ENCODE assay signal across 20 cellular contexts in genomic region chr7:4842302-4843064, GRCh38. TPM values are rescaled to one million over a fixed set of nuclear protein-coding genes. Genes with fewer than 3 reads are reported as not detected.
DNase-seq lines count a peak whose midpoint lies in the region; ATAC-seq and TF ChIP-seq lines count a peak whose summit lies in the region.
"Had no signal": no experiment of that assay in that cellular context is flagged by ENCODE, and none has a peak within 500 bp of the region (broad histone marks: within the 10 kb centered on the region; RNA-seq: fewer than 3 reads in every experiment).

No MANE protein-coding gene starts in this region.

- H3K9me2 ChIP-seq in hepatocyte (replicated peaks; ENCODE audit: insufficient read depth), result no peaks in the 10 kb centered on the region

- CTCF ChIA-PET in Calu3 (lab: Charles Lee) (interaction anchor here (0.6 to 0.9 kb wide), 2 partner anchors 17 to 66 kb away, joined by 3 read pairs; no protein-coding TSS in a partner anchor), mammary epithelial cell (lab: Charles Lee; ENCODE audit: low non-redundant PET) (no interaction called here)

- intact Hi-C loops in Calu3 (cut with micrococcal nuclease; ENCODE audit: unreplicated experiment), result no loop called here
- intact Hi-C loops in mammary epithelial cell (cut with micrococcal nuclease), result no loop called here

- no peaks in the 10 kb centered on the region for H3K27me3 ChIP-seq in hepatocyte
- no peaks in the 10 kb centered on the region for H3K27me3 ChIP-seq in mammary epithelial cell (ENCODE audit: insufficient read depth, low read length)
- H3K27me3 ChIP-seq: tibial nerve had no signal

- H3K4me3 Mint-ChIP-seq in endothelial cell (ENCODE audit: unreplicated experiment) (no peak overlapping the region), nephron progenitor cell (no peak overlapping the region), Calu3 (ENCODE audit: low read depth, unreplicated experiment) (no peak overlapping the region)
- H3K4me3 Mint-ChIP-seq: stimulated activated effector memory CD8-positive, alpha-beta T cell treated with anti-CD3 and anti-CD28 coated beads, Interleukin-12 subunit alpha, Interleukin-12 subunit beta, amount 100 ng/mL, for 72 hours; WTC11 had no signal

- peaks cover 6% of the 10 kb centered on the region for H3K4me1 Mint-ChIP-seq in endothelial cell (ENCODE audit: unreplicated experiment)
- peaks cover 32% of the 10 kb centered on the region for H3K4me1 Mint-ChIP-seq in nephron progenitor cell
- no peaks in the 10 kb centered on the region for H3K4me1 Mint-ChIP-seq in Calu3 (ENCODE audit: low read depth, unreplicated experiment)
- H3K4me1 Mint-ChIP-seq: stimulated activated effector memory CD8-positive, alpha-beta T cell treated with anti-CD3 and anti-CD28 coated beads, Interleukin-12 subunit alpha, Interleukin-12 subunit beta, amount 100 ng/mL, for 72 hours had no signal

- no peak for TF ChIP-seq CTCF in endothelial cell (IDR thresholded peaks at IDR 0.05; ENCODE audit: unreplicated experiment)
- TF ChIP-seq CTCF in hepatocyte (IDR thresholded peaks at IDR 0.05; ENCODE audit: poor library complexity), result no peak
- no peak for TF ChIP-seq CTCF in nephron progenitor cell (IDR thresholded peaks at IDR 0.05)
- TF ChIP-seq CTCF in Calu3 (IDR thresholded peaks at IDR 0.05; ENCODE audit: unreplicated experiment), result no peak
- no peak for TF ChIP-seq CTCF in mammary epithelial cell (conservative IDR thresholded peaks at IDR 0.05 in 1 of 2, IDR thresholded peaks at IDR 0.05 in 1 of 2; ENCODE audit: extremely low read depth in 1 of 2, insufficient read depth in 1 of 2, low read depth in 1 of 2, low read length in 2 of 2)

- peak overlapping the region; percentile 81 for H3K27ac Mint-ChIP-seq in endothelial cell (ENCODE audit: unreplicated experiment)
- peak overlapping the region; percentile 91 for H3K27ac Mint-ChIP-seq in nephron progenitor cell
- no peak overlapping the region for H3K27ac Mint-ChIP-seq in Calu3 (ENCODE audit: unreplicated experiment)
- H3K27ac Mint-ChIP-seq: stimulated activated effector memory CD8-positive, alpha-beta T cell treated with anti-CD3 and anti-CD28 coated beads, Interleukin-12 subunit alpha, Interleukin-12 subunit beta, amount 100 ng/mL, for 72 hours; WTC11 had no signal

- H4K20me1 ChIP-seq in hepatocyte (ENCODE audit: insufficient read depth, poor library complexity, severe bottlenecking) (no peaks in the 10 kb centered on the region), mammary epithelial cell (ENCODE audit: insufficient read depth, low read length) (no peaks in the 10 kb centered on the region)

- ATAC-seq in HG03378 (IDR thresholded peaks at IDR 0.05; ENCODE audit: unreplicated experiment), result no peak
- ATAC-seq: stimulated activated effector memory CD8-positive, alpha-beta T cell treated with anti-CD3 and anti-CD28 coated beads, Interleukin-12 subunit alpha, Interleukin-12 subunit beta, amount 100 ng/mL, for 72 hours; WTC11 had no signal

- H3K27me3 Mint-ChIP-seq in endothelial cell (ENCODE audit: unreplicated experiment) (peaks cover under 1% of the 10 kb centered on the region), nephron progenitor cell (ENCODE audit: low read depth, poor library complexity) (peaks cover 6% of the 10 kb centered on the region), Calu3 (ENCODE audit: unreplicated experiment) (no peaks in the 10 kb centered on the region)

- H3K4me2 ChIP-seq in hepatocyte (no peak overlapping the region), mammary epithelial cell (ENCODE audit: insufficient read depth, low read depth, low read length) (no peak overlapping the region)

- BruUV-seq in Calu3 (replicated peaks; lab: Mats Ljungman, UMichigan) (no TSS peak), mammary epithelial cell (replicated peaks; lab: Mats Ljungman, UMichigan) (no TSS peak)

- H3K4me1 ChIP-seq in hepatocyte (ENCODE audit: insufficient read depth), result no peaks in the 10 kb centered on the region
- H3K4me1 ChIP-seq in mammary epithelial cell (ENCODE audit: insufficient read depth, low read length), result no peaks in the 10 kb centered on the region

- DNase-seq in 8988T (peak; percentile 13), endothelial cell (ENCODE audit: low spot score) (no peak), hepatocyte (ENCODE audit: low spot score) (peak; percentile 29), nephron progenitor cell (no peak), Calu3 (no peak), mammary epithelial cell (no peak), NCI-H446 (lab: John Stamatoyannopoulos, UW) (no peak)
- DNase-seq: activated effector memory CD4-positive, alpha-beta T cell treated with Interleukin-2 at 50 U/mL for 16 hours; C1 segment of cervical spinal cord; foreskin fibroblast; GF-D8; MM.1S; NCI-H1694; small intestine had no signal

- no peak overlapping the region for H3K4me3 ChIP-seq in hepatocyte
- H3K4me3 ChIP-seq in mammary epithelial cell (replicated peaks in 1 of 3; ENCODE audit: insufficient read depth in 1 of 3, low read depth in 2 of 3, low read length in 3 of 3), result no peak overlapping the region
- H3K4me3 ChIP-seq: tibial nerve had no signal

- H3K36me3 ChIP-seq in hepatocyte (replicated peaks; ENCODE audit: insufficient read depth, low read depth), result no peaks in the 10 kb centered on the region
- no peaks in the 10 kb centered on the region for H3K36me3 ChIP-seq in mammary epithelial cell (ENCODE audit: insufficient read depth, low read length)

- H3K36me3 Mint-ChIP-seq in endothelial cell (ENCODE audit: low read depth, unreplicated experiment) (peaks cover 2% of the 10 kb centered on the region), nephron progenitor cell (ENCODE audit: low read depth) (no peaks in the 10 kb centered on the region), Calu3 (ENCODE audit: insufficient read depth, unreplicated experiment) (no peaks in the 10 kb centered on the region)
- H3K36me3 Mint-ChIP-seq: stimulated activated effector memory CD8-positive, alpha-beta T cell treated with anti-CD3 and anti-CD28 coated beads, Interleukin-12 subunit alpha, Interleukin-12 subunit beta, amount 100 ng/mL, for 72 hours; WTC11 had no signal

- H3K79me2 ChIP-seq in hepatocyte, result no peaks in the 10 kb centered on the region
- no peaks in the 10 kb centered on the region for H3K79me2 ChIP-seq in mammary epithelial cell (ENCODE audit: insufficient read depth, low read length)

- H2AFZ ChIP-seq in hepatocyte (no peak overlapping the region), mammary epithelial cell (ENCODE audit: low read depth, low read length) (no peak overlapping the region)

- no peak overlapping the region for H3K27ac ChIP-seq in hepatocyte
- no peak overlapping the region for H3K27ac ChIP-seq in mammary epithelial cell (ENCODE audit: insufficient read depth, low read depth, low read length)
- H3K27ac ChIP-seq: 22Rv1, tibial nerve had no signal

- H3K9ac ChIP-seq in mammary epithelial cell (ENCODE audit: insufficient read depth, low read length), result no peak overlapping the region

- WGBS in hepatocyte (ENCODE audit: low lambda C conversion rate, missing lambda C conversion rate), result 66% methylated on average over 22 of the region's 23 CpGs
- WGBS in mammary epithelial cell (ENCODE audit: low coverage, missing lambda C conversion rate), result 73% methylated on average over 22 of the region's 23 CpGs

- in situ Hi-C loops in mammary epithelial cell (cut with MboI; ENCODE audit: low sequenced_read_pairs in 2 of 2), result no loop called here

- dilution Hi-C loops in mammary epithelial cell (cut with HindIII; ENCODE audit: low sequenced_read_pairs), result no loop called here

- H3K9me3 Mint-ChIP-seq in endothelial cell (ENCODE audit: unreplicated experiment) (no peaks in the 10 kb centered on the region), nephron progenitor cell (no peaks in the 10 kb centered on the region), Calu3 (ENCODE audit: low read depth, unreplicated experiment) (no peaks in the 10 kb centered on the region)
- H3K9me3 Mint-ChIP-seq: stimulated activated effector memory CD8-positive, alpha-beta T cell treated with anti-CD3 and anti-CD28 coated beads, Interleukin-12 subunit alpha, Interleukin-12 subunit beta, amount 100 ng/mL, for 72 hours; WTC11 had no signal

- H3K9me3 ChIP-seq in hepatocyte (ENCODE audit: low read depth) (no peaks in the 10 kb centered on the region), mammary epithelial cell (replicated peaks; ENCODE audit: insufficient read depth, low read length) (no peaks in the 10 kb centered on the region)
- H3K9me3 ChIP-seq: tibial nerve had no signal

RNA-seq across cellular contexts. Expression of gene PAPOLB, which starts 19.3 kb away (rescaled TPM):
- total RNA-seq in endothelial cell (ENCODE audit: unreplicated experiment) (0.10 TPM), hepatocyte (not detected in 2 replicates), Calu3 (2022) (0.07 TPM in 1 of 2 replicates, not detected in the other), mammary epithelial cell (under 1 TPM in 1 of 2 donors, not detected in 1; under 0.01 TPM)
- polyA plus RNA-seq in hepatocyte (not detected in 2 replicates), mammary epithelial cell (not detected)
- not detected for polyA minus RNA-seq in mammary epithelial cell
- total RNA-seq: T-helper 1 cell treated with Interleukin-12 subunit alpha and Interleukin-12 subunit beta and Interleukin-4 antibody, amounts not matched to agents 30 ng/mL and 1 ng/mL, for 36 hours had no signal

RNA-seq across cellular contexts. Expression of gene RADIL, which starts 41.0 kb away (rescaled TPM):
- 2.4 TPM for total RNA-seq in endothelial cell (ENCODE audit: unreplicated experiment)
- total RNA-seq in hepatocyte, result 0.60 and 0.64 TPM in 2 replicates
- polyA plus RNA-seq in hepatocyte, result 0.53 and 1.2 TPM in 2 replicates
- total RNA-seq in Calu3 (2022), result 0.83 and 1.8 TPM in 2 replicates
- total RNA-seq in mammary epithelial cell, result under 1 TPM; 0.17 to 0.28 TPM
- polyA plus RNA-seq in mammary epithelial cell, result 0.17 TPM
- not detected for polyA minus RNA-seq in mammary epithelial cell

Comparison
In these comparisons a context has a peak if more than half of its experiments do, and no peak if none do; other contexts are left out.
1. DNase-seq: peak in 8988T (single experiment) and hepatocyte (single experiment); none in endothelial cell (single experiment), nephron progenitor cell (single experiment), Calu3 (single experiment), mammary epithelial cell (single experiment) and NCI-H446 (0 of 2).